Comparison of ENCODE assay signal across 1 cellular context in the genomic region with DNA sequence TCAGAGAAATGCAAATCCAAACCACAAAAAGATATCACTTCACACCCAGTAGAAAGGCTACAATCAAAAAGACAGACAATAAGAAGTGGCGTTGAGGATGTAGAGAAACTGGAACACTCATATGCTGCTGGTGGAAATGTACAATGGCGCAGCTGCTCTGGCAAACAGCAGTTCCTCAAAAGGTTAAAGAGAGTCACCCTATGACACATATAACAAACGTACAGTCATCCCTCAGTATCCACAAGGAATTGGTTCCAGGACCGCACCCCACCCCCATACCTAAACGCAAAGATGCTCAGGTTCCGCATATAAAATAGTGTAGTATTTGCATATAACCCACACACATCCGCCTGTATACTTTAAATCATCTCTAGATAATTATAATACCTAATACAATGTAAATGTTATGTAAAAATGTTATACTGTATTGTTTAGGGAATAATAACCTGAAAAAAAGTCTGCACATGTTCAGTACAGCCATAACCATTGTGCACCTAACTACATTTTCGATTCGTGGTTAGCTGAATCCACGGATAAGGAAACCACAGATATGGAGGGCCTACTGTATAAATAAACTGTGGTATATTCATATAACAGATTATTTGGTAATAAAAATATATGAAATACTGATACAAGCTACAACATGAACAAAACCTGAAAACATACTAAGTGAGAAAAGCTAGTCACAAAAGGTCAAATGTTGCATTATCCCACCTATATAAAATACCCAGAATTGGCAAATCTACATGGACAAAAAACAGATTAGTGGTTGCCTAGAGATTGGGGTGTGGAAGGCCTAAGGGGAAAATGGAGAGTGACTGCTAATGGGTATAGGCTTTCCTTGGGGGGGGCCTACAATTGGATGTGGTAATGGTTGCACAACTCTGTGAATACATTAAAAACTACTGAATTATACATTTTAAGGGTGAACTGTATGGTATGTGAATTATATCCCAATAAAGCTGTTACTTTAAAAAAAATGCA.
TF ChIP-seq lines count a peak whose summit lies in the region.

No MANE protein-coding gene starts in this region.

TF ChIP-seq in IMR-90, 13 proteins besides CTCF, POLR2A, EP300 and RAD21:
- no peak for TF ChIP-seq CEBPB (IDR thresholded peaks at IDR 0.05; ENCODE audit: low read depth, low read length)
- no peak for TF ChIP-seq NFE2L2 (IDR thresholded peaks at IDR 0.05; ENCODE audit: low read depth, low read length)
